In genomic region chr17:16216341-16217001, GRCh38 we compare ENCODE assay signal across 8 cellular contexts. TPM values are rescaled to one million over a fixed set of nuclear protein-coding genes. Genes with fewer than 3 reads are reported as not detected.
DNase-seq lines count a peak whose midpoint lies in the region; ATAC-seq and TF ChIP-seq lines count a peak whose summit lies in the region.
"Not testable (repeated sequence)": the region's sequence is repeated elsewhere in the genome, so short reads cannot be mapped to it uniquely, and the experiment has no call there.

No MANE protein-coding gene starts in this region.

- BruUV-seq in Calu3 (replicated peaks; lab: Mats Ljungman, UMichigan); MCF 10A (replicated peaks; lab: Mats Ljungman, UMichigan): not testable (repeated sequence)

- H3K36me3 Mint-ChIP-seq in Calu3 (ENCODE audit: insufficient read depth, unreplicated experiment): peaks cover 33% of the 10 kb centered on the region
- peaks cover 11% of the 10 kb centered on the region for H3K36me3 Mint-ChIP-seq in activated CD8-positive, alpha-beta T cell treated with anti-CD3 and anti-CD28 coated beads for 36 hours (ENCODE audit: low read depth)
- H3K36me3 Mint-ChIP-seq in MCF 10A (ENCODE audit: insufficient read depth, unreplicated experiment): not testable (repeated sequence)

- peaks cover 19% of the 10 kb centered on the region for H3F3A ChIP-seq in MM.1S (ENCODE audit: insufficient read depth, low read length)

- not testable (repeated sequence) for H2BK15ac ChIP-seq in mesenchymal stem cell (ENCODE audit: low read depth, poor library complexity, severe bottlenecking)

- H3K4me3 Mint-ChIP-seq in Calu3 (ENCODE audit: low read depth, unreplicated experiment): peak overlapping the region; percentile 95
- peak overlapping the region; percentile 98 for H3K4me3 Mint-ChIP-seq in activated CD8-positive, alpha-beta T cell treated with anti-CD3 and anti-CD28 coated beads for 36 hours
- H3K4me3 Mint-ChIP-seq in MCF 10A (ENCODE audit: unreplicated experiment): peak overlapping the region; percentile 99

- TF ChIP-seq CTCF in Calu3 (IDR thresholded peaks at IDR 0.05; ENCODE audit: unreplicated experiment); MM.1S (IDR thresholded peaks at IDR 0.05; ENCODE audit: low read length); activated CD8-positive, alpha-beta T cell treated with anti-CD3 and anti-CD28 coated beads for 36 hours (IDR thresholded peaks at IDR 0.05); MCF 10A (IDR thresholded peaks at IDR 0.05; ENCODE audit: unreplicated experiment); fibroblast of pulmonary artery (IDR thresholded peaks at IDR 0.05; ENCODE audit: low read length, missing control alignments); upper lobe of right lung (IDR thresholded peaks at IDR 0.05): not testable (repeated sequence)

- not testable (repeated sequence) for H2AK5ac ChIP-seq in mesenchymal stem cell (ENCODE audit: low read length, severe bottlenecking)

- H3K9me2 ChIP-seq in MM.1S (replicated peaks; ENCODE audit: insufficient read depth, low read length): not testable (repeated sequence)

- H3K79me1 ChIP-seq in mesenchymal stem cell (replicated peaks; ENCODE audit: low read length, poor library complexity, severe bottlenecking): not testable (repeated sequence)

- H2BK120ac ChIP-seq in mesenchymal stem cell (ENCODE audit: low read depth, low read length): not testable (repeated sequence)

- DNase-seq in Calu3; MM.1S; activated CD8-positive, alpha-beta T cell treated with anti-CD3 and anti-CD28 coated beads for 36 hours; MCF 10A (ENCODE audit: unreplicated experiment); fibroblast of pulmonary artery (ENCODE audit: low read depth); mesenchymal stem cell; upper lobe of right lung: not testable (repeated sequence)

- not testable (repeated sequence) for H3K27me3 Mint-ChIP-seq in Calu3 (ENCODE audit: unreplicated experiment); activated CD8-positive, alpha-beta T cell treated with anti-CD3 and anti-CD28 coated beads for 36 hours; MCF 10A (ENCODE audit: insufficient read depth, unreplicated experiment)

- H3K9me3 ChIP-seq in MM.1S (replicated peaks; ENCODE audit: insufficient read depth, low read length); mesenchymal stem cell (ENCODE audit: control insufficient read depth, low read length); upper lobe of right lung: not testable (repeated sequence)

- not testable (repeated sequence) for H3K36me3 ChIP-seq in MM.1S (replicated peaks; ENCODE audit: insufficient read depth, low read length); mesenchymal stem cell (ENCODE audit: control insufficient read depth in 1 of 2, insufficient read depth in 2 of 2, low read depth in 1 of 2, low read length in 2 of 2); rectal smooth muscle tissue (ENCODE audit: control insufficient read depth, insufficient read depth, low read length); upper lobe of right lung

- peak overlapping the region; percentile 100 for H4K8ac ChIP-seq in mesenchymal stem cell (ENCODE audit: low read length)

- not testable (repeated sequence) for H3K4me1 Mint-ChIP-seq in Calu3 (ENCODE audit: low read depth, unreplicated experiment)
- H3K4me1 Mint-ChIP-seq in activated CD8-positive, alpha-beta T cell treated with anti-CD3 and anti-CD28 coated beads for 36 hours (ENCODE audit: low read depth): peaks cover 30% of the 10 kb centered on the region
- H3K4me1 Mint-ChIP-seq in MCF 10A (ENCODE audit: insufficient read depth, unreplicated experiment): peaks cover 11% of the 10 kb centered on the region

- H3K18ac ChIP-seq in mesenchymal stem cell (ENCODE audit: low read depth in 1 of 2, low read length in 2 of 2): peak overlapping the region; percentile 83 to 100

- not testable (repeated sequence) for H4K20me1 ChIP-seq in MM.1S (ENCODE audit: insufficient read depth, low read length)

- not testable (repeated sequence) for H3K27me3 ChIP-seq in MM.1S (replicated peaks; ENCODE audit: insufficient read depth, low read length); mesenchymal stem cell (ENCODE audit: control insufficient read depth in 1 of 2, insufficient read depth in 1 of 2, low read length in 2 of 2); rectal smooth muscle tissue (ENCODE audit: control insufficient read depth, insufficient read depth, low read length); upper lobe of right lung

- not testable (repeated sequence) for H2BK12ac ChIP-seq in mesenchymal stem cell (ENCODE audit: low read length in 2 of 2)

- intact Hi-C loops in Calu3 (cut with micrococcal nuclease; ENCODE audit: unreplicated experiment); upper lobe of right lung (cut with DNase I): not testable (repeated sequence)
- intact Hi-C loops in activated CD8-positive, alpha-beta T cell treated with anti-CD3 and anti-CD28 coated beads for 36 hours (cut with micrococcal nuclease): loop anchor here (5.0 kb wide), 1 partner anchor 71 kb away; no protein-coding TSS in a partner anchor
- intact Hi-C loops in MCF 10A (cut with micrococcal nuclease): loop anchor here (5.0 kb wide), 1 partner anchor 71 kb away; no protein-coding TSS in a partner anchor

- not testable (repeated sequence) for H3K9me3 Mint-ChIP-seq in Calu3 (ENCODE audit: low read depth, unreplicated experiment); activated CD8-positive, alpha-beta T cell treated with anti-CD3 and anti-CD28 coated beads for 36 hours; MCF 10A (ENCODE audit: unreplicated experiment)

- peak overlapping the region; percentile 92; the same call in 1 of the 2 replicates for H3K27ac ChIP-seq in MM.1S (ENCODE audit: low read length)
- peak overlapping the region; percentile 80 for H3K27ac ChIP-seq in mesenchymal stem cell (ENCODE audit: low read length, poor library complexity, severe bottlenecking)
- H3K27ac ChIP-seq in rectal smooth muscle tissue (ENCODE audit: low read depth, low read length): peak overlapping the region; percentile 97
- peak overlapping the region; percentile 97 for H3K27ac ChIP-seq in upper lobe of right lung

- H2AFZ ChIP-seq in MM.1S (ENCODE audit: low read length): peak overlapping the region; percentile 95
- H2AFZ ChIP-seq in mesenchymal stem cell (ENCODE audit: low read depth, low read length): not testable (repeated sequence)

- H3K79me2 ChIP-seq in MM.1S (ENCODE audit: low read length): peaks cover 75% of the 10 kb centered on the region

- H4K91ac ChIP-seq in mesenchymal stem cell (ENCODE audit: low read length): not testable (repeated sequence)

- H3K14ac ChIP-seq in mesenchymal stem cell (ENCODE audit: low read length in 2 of 2): not testable (repeated sequence)

- H2BK5ac ChIP-seq in mesenchymal stem cell (ENCODE audit: low read depth, low read length, poor library complexity, severe bottlenecking): not testable (repeated sequence)

- not testable (repeated sequence) for H3K23ac ChIP-seq in mesenchymal stem cell (ENCODE audit: low read length in 2 of 2)

- not testable (repeated sequence) for H3K4me1 ChIP-seq in MM.1S (ENCODE audit: low read length); mesenchymal stem cell (ENCODE audit: control insufficient read depth, insufficient read depth, low read depth, low read length); rectal smooth muscle tissue (ENCODE audit: control insufficient read depth, insufficient read depth, low read length)
- peaks cover 42% of the 10 kb centered on the region for H3K4me1 ChIP-seq in upper lobe of right lung

- H3K27ac Mint-ChIP-seq in Calu3 (ENCODE audit: unreplicated experiment) (peak overlapping the region; percentile 83), MCF 10A (ENCODE audit: low read depth, unreplicated experiment) (peak overlapping the region; percentile 88)
- peak overlapping the region; percentile 92 for H3K27ac Mint-ChIP-seq in activated CD8-positive, alpha-beta T cell treated with anti-CD3 and anti-CD28 coated beads for 36 hours

- H3K4ac ChIP-seq in mesenchymal stem cell (ENCODE audit: low read depth in 1 of 2, low read length in 2 of 2): peak overlapping the region in 1 of 2 experiments; percentile 87

- POLR2A ChIA-PET in activated CD8-positive, alpha-beta T cell treated with anti-CD3 and anti-CD28 coated beads for 36 hours (lab: Charles Lee): interaction anchor here (0.8 to 3.5 kb wide), 7 partner anchors 9 to 218 kb away, joined by 3 to 30 read pairs (median 3); no protein-coding TSS in a partner anchor
- POLR2A ChIA-PET in MCF 10A (lab: Yijun Ruan, JAX): interaction anchor here (0.7 to 5.1 kb wide), 31 partner anchors 8 to 1575 kb away, joined by 3 to 50 read pairs (median 7); partner anchors contain the start of genes CENPV, TTC19, UBB and ZSWIM7

- H3K9ac ChIP-seq in MM.1S (ENCODE audit: low read length); rectal smooth muscle tissue (ENCODE audit: low read length): not testable (repeated sequence)
- H3K9ac ChIP-seq in mesenchymal stem cell (ENCODE audit: low read length): peak overlapping the region; percentile 95

- ATAC-seq in activated CD8-positive, alpha-beta T cell treated with anti-CD3 and anti-CD28 coated beads for 36 hours; upper lobe of right lung: not testable (repeated sequence)

- CTCF ChIA-PET in Calu3 (lab: Charles Lee) (interaction anchor here (1.3 kb wide), 1 partner anchor 30 kb away, joined by 4 read pairs; no protein-coding TSS in a partner anchor), MCF 10A (lab: Yijun Ruan, JAX) (interaction anchor here (0.8 kb wide), 1 partner anchor 14 kb away, joined by 3 read pairs; no protein-coding TSS in a partner anchor)
- CTCF ChIA-PET in activated CD8-positive, alpha-beta T cell treated with anti-CD3 and anti-CD28 coated beads for 36 hours (lab: Charles Lee): interaction anchor here (0.9 to 2.7 kb wide), 6 partner anchors 9 to 134 kb away, joined by 3 to 8 read pairs (median 4); no protein-coding TSS in a partner anchor

- H3K4me2 ChIP-seq in MM.1S (ENCODE audit: low read depth, low read length): peak overlapping the region; percentile 70
- H3K4me2 ChIP-seq in mesenchymal stem cell (ENCODE audit: low read length, poor library complexity, severe bottlenecking): peak overlapping the region; percentile 8

- WGBS in mesenchymal stem cell: 85% methylated on average over 32 of the region's 38 CpGs

- H3K4me3 ChIP-seq in MM.1S (ENCODE audit: low read length): peak overlapping the region; percentile 98
- H3K4me3 ChIP-seq in fibroblast of pulmonary artery (replicated peaks; ENCODE audit: low read depth, low read length): peak overlapping the region; percentile 99
- H3K4me3 ChIP-seq in mesenchymal stem cell (ENCODE audit: insufficient read depth in 1 of 2, low read depth in 1 of 2, low read length in 2 of 2): peak overlapping the region in 1 of 2 experiments; percentile 98
- peak overlapping the region; percentile 99 for H3K4me3 ChIP-seq in rectal smooth muscle tissue (ENCODE audit: low read length)
- peak overlapping the region; percentile 84 for H3K4me3 ChIP-seq in upper lobe of right lung

RNA-seq across cellular contexts. Expression of gene PIGL, which starts 0.5 kb away (rescaled TPM):
- total RNA-seq in Calu3 (2022) (16.0 and 17.9 TPM in 2 replicates), MCF 10A (2022) (28.5 and 31.3 TPM in 2 replicates), upper lobe of right lung (29.5 TPM)
- total RNA-seq in activated CD8-positive, alpha-beta T cell treated with anti-CD3 and anti-CD28 coated beads for 36 hours: 10 to 100 TPM; 45.0 to 48.6 TPM
- polyA plus RNA-seq in mesenchymal stem cell (2013, experiment 1 of 2): 15.5 TPM
- 15.0 TPM for polyA plus RNA-seq in mesenchymal stem cell (2013, experiment 2 of 2)

RNA-seq across cellular contexts. Expression of gene NCOR1, which starts 1.1 kb away (rescaled TPM):
- total RNA-seq in Calu3 (2022): 84.0 and 91.4 TPM in 2 replicates
- 100 to 1,000 TPM; 123 TPM for total RNA-seq in activated CD8-positive, alpha-beta T cell treated with anti-CD3 and anti-CD28 coated beads for 36 hours
- 120 and 138 TPM in 2 replicates for total RNA-seq in MCF 10A (2022)
- 52.9 TPM for polyA plus RNA-seq in mesenchymal stem cell (2013, experiment 1 of 2)
- polyA plus RNA-seq in mesenchymal stem cell (2013, experiment 2 of 2): 49.7 TPM
- 138 TPM for total RNA-seq in upper lobe of right lung
